Comparison of ENCODE assay signal across 9 cellular contexts in genomic region chr10:11863353-11864105, GRCh38. TPM values are rescaled to one million over a fixed set of nuclear protein-coding genes. Genes with fewer than 3 reads are reported as not detected.
DNase-seq lines count a peak whose midpoint lies in the region; ATAC-seq and TF ChIP-seq lines count a peak whose summit lies in the region.
"Had no signal": no experiment of that assay in that cellular context is flagged by ENCODE, and none has a peak within 500 bp of the region (broad histone marks: within the 10 kb centered on the region; RNA-seq: fewer than 3 reads in every experiment).

No MANE protein-coding gene starts in this region.

- H2BK120ac ChIP-seq in neuronal stem cell (ENCODE audit: low read depth, low read length), result no peak overlapping the region

- no peak for TF ChIP-seq POLR2A in prostate gland (IDR thresholded peaks at IDR 0.05)

- H3K9me3 ChIP-seq in neuronal stem cell (replicated peaks in 1 of 2; ENCODE audit: control insufficient read depth in 2 of 2, insufficient read depth in 1 of 2, low read depth in 1 of 2, low read length in 2 of 2) (no peaks in the 10 kb centered on the region), prostate gland (no peaks in the 10 kb centered on the region)

- H3K27ac Mint-ChIP-seq in T-helper 2 cell treated with Interferon-gamma antibody and Interleukin-4, amounts not matched to agents 5 μg/mL and 100 μg/mL, for 36 hours, result peak overlapping the region; percentile 87

- H4K91ac ChIP-seq in neuronal stem cell (ENCODE audit: low read depth, low read length, poor library complexity), result no peak overlapping the region

- H3K4me1 Mint-ChIP-seq in T-helper 2 cell treated with Interferon-gamma antibody and Interleukin-4, amounts not matched to agents 5 μg/mL and 100 μg/mL, for 36 hours (ENCODE audit: low read depth), result peaks cover 24% of the 10 kb centered on the region

- H3K27me3 Mint-ChIP-seq in T-helper 2 cell treated with Interferon-gamma antibody and Interleukin-4, amounts not matched to agents 5 μg/mL and 100 μg/mL, for 36 hours (ENCODE audit: low read depth), result peaks cover 74% of the 10 kb centered on the region

- no peak overlapping the region for H2BK15ac ChIP-seq in neuronal stem cell (ENCODE audit: low read length)

- no peak overlapping the region for H3K9ac ChIP-seq in neuronal stem cell (ENCODE audit: low read depth, low read length, poor library complexity)

- no peaks in the 10 kb centered on the region for H3K36me3 Mint-ChIP-seq in T-helper 2 cell treated with Interferon-gamma antibody and Interleukin-4, amounts not matched to agents 5 μg/mL and 100 μg/mL, for 36 hours (ENCODE audit: low read depth)

- H3K79me1 ChIP-seq in neuronal stem cell (ENCODE audit: low read depth, low read length), result no peaks in the 10 kb centered on the region

- H3K36me3 ChIP-seq in neuronal stem cell (replicated peaks in 1 of 2; ENCODE audit: control insufficient read depth in 2 of 2, insufficient read depth in 2 of 2, low read length in 2 of 2) (no peaks in the 10 kb centered on the region), prostate gland (no peaks in the 10 kb centered on the region)

- peaks cover 0 to 2% (median 0%) of the 10 kb centered on the region in 3 experiments for H3K27me3 ChIP-seq in neuronal stem cell (ENCODE audit: control insufficient read depth in 3 of 3, insufficient read depth in 3 of 3, low read depth in 1 of 3, low read length in 3 of 3)
- no peaks in the 10 kb centered on the region for H3K27me3 ChIP-seq in prostate gland (replicated peaks; ENCODE audit: insufficient read depth)

- TF ChIP-seq CTCF in prostate gland (IDR thresholded peaks at IDR 0.05), result no peak

- H3K4me2 ChIP-seq in neuronal stem cell (ENCODE audit: insufficient read depth, low read length, poor library complexity, severe bottlenecking), result no peak overlapping the region

- no peak overlapping the region for H2BK5ac ChIP-seq in neuronal stem cell (ENCODE audit: low read length)

- DNase-seq in DMS53 (lab: John Stamatoyannopoulos, UW) (peak; percentile 51), DMS53 treated with DMSO at 0.1 percent for 48 hours (lab: John Stamatoyannopoulos, UW; ENCODE audit: unreplicated experiment) (no peak), neuronal stem cell (ENCODE audit: low spot score) (no peak), EL (no peak), prostate gland (ENCODE audit: low spot score) (no peak), SIG-M5 treated with dmso at 0.1 percent for 504 hours (lab: John Stamatoyannopoulos, UW; ENCODE audit: unreplicated experiment) (no peak)
- DNase-seq in T-helper 2 cell treated with Interferon-gamma antibody and Interleukin-4, amounts not matched to agents 5 μg/mL and 100 μg/mL, for 36 hours (ENCODE audit: low spot score), result peak; percentile 79

- H2AK5ac ChIP-seq in neuronal stem cell (ENCODE audit: low read depth, low read length), result no peak overlapping the region

- no CpG with 5 or more reads among the region's 13 CpGs for WGBS in neuronal stem cell (ENCODE audit: extremely low coverage in 2 of 2, insufficient read length in 2 of 2, insufficient replicate concordance in 1 of 2), 2 donors
- 84% methylated on average over 13 of the region's 13 CpGs for WGBS in prostate gland

- H3K18ac ChIP-seq in neuronal stem cell (ENCODE audit: low read length), result no peak overlapping the region

- peak overlapping the region; percentile 77 for H3K4me3 Mint-ChIP-seq in T-helper 2 cell treated with Interferon-gamma antibody and Interleukin-4, amounts not matched to agents 5 μg/mL and 100 μg/mL, for 36 hours

- H2AFZ ChIP-seq in neuronal stem cell (ENCODE audit: low read length), result peak overlapping the region; percentile 9

- no peak overlapping the region for H3K14ac ChIP-seq in neuronal stem cell (ENCODE audit: low read length)

- no peaks in the 10 kb centered on the region for H3K9me3 Mint-ChIP-seq in T-helper 2 cell treated with Interferon-gamma antibody and Interleukin-4, amounts not matched to agents 5 μg/mL and 100 μg/mL, for 36 hours

- ATAC-seq in HG03066 (IDR thresholded peaks at IDR 0.05; ENCODE audit: low read depth, unreplicated experiment), result peak; percentile 97

- no peak overlapping the region for H3K27ac ChIP-seq in neuronal stem cell (replicated peaks; ENCODE audit: low read length)
- no peak overlapping the region for H3K27ac ChIP-seq in prostate gland
- H3K27ac ChIP-seq: 22Rv1 had no signal

- no peak overlapping the region for H3K23ac ChIP-seq in neuronal stem cell (ENCODE audit: low read depth, low read length, poor library complexity)

- intact Hi-C loops in prostate gland (cut with DNase I), result no loop called here

- H3K4ac ChIP-seq in neuronal stem cell (ENCODE audit: low read length), result no peak overlapping the region

- peaks cover 0 to 5% of the 10 kb centered on the region in 2 donors for H3K4me1 ChIP-seq in neuronal stem cell (ENCODE audit: control insufficient read depth in 2 of 2, insufficient read depth in 1 of 2, low read depth in 1 of 2, low read length in 2 of 2)
- H3K4me1 ChIP-seq in prostate gland (replicated peaks), result peaks cover 10% of the 10 kb centered on the region

- no peak overlapping the region for H4K8ac ChIP-seq in neuronal stem cell (ENCODE audit: low read depth, low read length)

- no peak overlapping the region for H2BK12ac ChIP-seq in neuronal stem cell (ENCODE audit: low read length)

- H3K4me3 ChIP-seq in neuronal stem cell (ENCODE audit: low read length in 2 of 2), result no peak overlapping the region
- H3K4me3 ChIP-seq in prostate gland, result no peak overlapping the region

RNA-seq across cellular contexts. Expression of gene PROSER2, which starts 40.4 kb away (rescaled TPM):
- 4.1 TPM for polyA plus RNA-seq in neuronal stem cell (2013, experiment 1 of 2)
- 4.0 TPM for polyA plus RNA-seq in neuronal stem cell (2013, experiment 2 of 2)
- total RNA-seq in prostate gland, result 10 to 100 TPM; 24.7 to 39.9 TPM

Comparison
In these comparisons a context has a peak if more than half of its experiments do, and no peak if none do; other contexts are left out.
1. DNase-seq: peak in DMS53 (single experiment) and T-helper 2 cell treated with Interferon-gamma antibody and Interleukin-4, amounts not matched to agents 5 μg/mL and 100 μg/mL, for 36 hours (single experiment); none in DMS53 treated with DMSO at 0.1 percent for 48 hours (single experiment), neuronal stem cell (single experiment), EL (single experiment), prostate gland (single experiment) and SIG-M5 treated with dmso at 0.1 percent for 504 hours (single experiment).